Comparison of ENCODE assay signal across 9 cellular contexts in genomic region chrX:132025085-132025484, GRCh38. TPM values are rescaled to one million over a fixed set of nuclear protein-coding genes. Genes with fewer than 3 reads are reported as not detected.
DNase-seq lines count a peak whose midpoint lies in the region; ATAC-seq, FAIRE-seq and TF ChIP-seq lines count a peak whose summit lies in the region.
"Had no signal": no experiment of that assay in that cellular context is flagged by ENCODE, and none has a peak within 500 bp of the region (broad histone marks: within the 10 kb centered on the region; RNA-seq: fewer than 3 reads in every experiment).

No MANE protein-coding gene starts in this region.

- H3K36me3 Mint-ChIP-seq in T-helper 1 cell treated with Interleukin-12 subunit alpha and Interleukin-12 subunit beta and Interleukin-4 antibody, amounts not matched to agents 30 μg/mL and 1 μg/mL, for 36 hours (ENCODE audit: low read depth): peaks cover 17% of the 10 kb centered on the region

- H3K4me2 ChIP-seq in A549: peak overlapping the region; percentile 92; the same call in 2 of the 3 replicates

- H3K4me3 ChIP-seq in A549: no peak overlapping the region
- H3K4me3 ChIP-seq in GM12865 (ENCODE audit: low read depth, low read length): peak overlapping the region; percentile 81
- H3K4me3 ChIP-seq in iPS-18c (ENCODE audit: insufficient read depth, low read depth, low read length): peak overlapping the region; percentile 66
- no peak overlapping the region for H3K4me3 ChIP-seq in coronary artery

- WGBS in A549 (ENCODE audit: missing lambda C conversion rate): 78% methylated on average over 7 of the region's 7 CpGs

- no peak for DNase-seq in A549 (ENCODE audit: low read depth in 1 of 2, low spot score in 1 of 2)
- DNase-seq in GM12865 (ENCODE audit: low read depth): no peak
- DNase-seq in NCI-H1105 treated with DMSO at 0.1 percent for 48 hours (lab: John Stamatoyannopoulos, UW): no peak
- no peak for DNase-seq in substantia nigra (lab: John Stamatoyannopoulos, UW)
- no peak for DNase-seq in coronary artery (ENCODE audit: low spot score)
- DNase-seq in effector CD8-positive, alpha-beta T cell (lab: John Stamatoyannopoulos, UW): no peak
- DNase-seq: DMS79 had no signal

- peaks cover 6% of the 10 kb centered on the region; the same call in 1 of the 3 replicates for H3K4me1 ChIP-seq in A549

- POLR2A ChIA-PET in A549 (lab: Yijun Ruan, JAX): no interaction called here

- TF ChIP-seq EP300 in A549 (IDR thresholded peaks at IDR 0.05): no peak

- no peaks in the 10 kb centered on the region for H3K9me3 Mint-ChIP-seq in T-helper 1 cell treated with Interleukin-12 subunit alpha and Interleukin-12 subunit beta and Interleukin-4 antibody, amounts not matched to agents 30 μg/mL and 1 μg/mL, for 36 hours

- no peaks in the 10 kb centered on the region for H3K27me3 Mint-ChIP-seq in T-helper 1 cell treated with Interleukin-12 subunit alpha and Interleukin-12 subunit beta and Interleukin-4 antibody, amounts not matched to agents 30 μg/mL and 1 μg/mL, for 36 hours (ENCODE audit: low read depth)

- CTCF ChIA-PET in A549 (lab: Yijun Ruan, JAX): no interaction called here

- no peak overlapping the region for H3K27ac ChIP-seq in A549
- H3K27ac ChIP-seq in substantia nigra (ENCODE audit: low read depth, low read length, poor library complexity, severe bottlenecking): no peak overlapping the region
- no peak overlapping the region for H3K27ac ChIP-seq in coronary artery

- H3K4me1 Mint-ChIP-seq in T-helper 1 cell treated with Interleukin-12 subunit alpha and Interleukin-12 subunit beta and Interleukin-4 antibody, amounts not matched to agents 30 μg/mL and 1 μg/mL, for 36 hours (ENCODE audit: low read depth): peaks cover 38% of the 10 kb centered on the region

- H3K9me3 ChIP-seq in A549: no peaks in the 10 kb centered on the region
- H3K9me3 ChIP-seq in iPS-18c (ENCODE audit: control insufficient read depth, insufficient read depth, low read length): peaks cover 2% of the 10 kb centered on the region

- no peak for TF ChIP-seq RAD21 in A549 (conservative IDR thresholded peaks at IDR 0.05 in 1 of 2, IDR thresholded peaks at IDR 0.05 in 1 of 2)

- no peak for TF ChIP-seq POLR2A in A549 (IDR thresholded peaks at IDR 0.05; ENCODE audit: low read length)

- FAIRE-seq in A549 (lab: Jason Lieb, UNC): no peak

- no peak for TF ChIP-seq CTCF in A549 (IDR thresholded peaks at IDR 0.05)
- TF ChIP-seq CTCF in GM12865 (IDR thresholded peaks at IDR 0.05; ENCODE audit: insufficient read depth, low read depth, low read length, missing control alignments): no peak
- TF ChIP-seq CTCF in coronary artery (IDR thresholded peaks at IDR 0.05): no peak

- no peak for ATAC-seq in A549

- peak overlapping the region; percentile 57 for H3K27ac Mint-ChIP-seq in T-helper 1 cell treated with Interleukin-12 subunit alpha and Interleukin-12 subunit beta and Interleukin-4 antibody, amounts not matched to agents 30 μg/mL and 1 μg/mL, for 36 hours

- H3K4me3 Mint-ChIP-seq in T-helper 1 cell treated with Interleukin-12 subunit alpha and Interleukin-12 subunit beta and Interleukin-4 antibody, amounts not matched to agents 30 μg/mL and 1 μg/mL, for 36 hours: peak overlapping the region; percentile 77

TF ChIP-seq in A549, 52 proteins besides CTCF, POLR2A, EP300 and RAD21:
- no peak for TF ChIP-seq SREBF2 (IDR thresholded peaks at IDR 0.05)
- no peak for TF ChIP-seq FOXS1 (CRISPR knock-in tag; IDR thresholded peaks at IDR 0.05)
- no peak for TF ChIP-seq CHD4 (IDR thresholded peaks at IDR 0.05; ENCODE audit: borderline replicate concordance)
- no peak for TF ChIP-seq RNF2 (IDR thresholded peaks at IDR 0.05; ENCODE audit: borderline replicate concordance, low read depth)
- no peak for TF ChIP-seq SMC3 (IDR thresholded peaks at IDR 0.05)
- TF ChIP-seq HOXB5 (CRISPR knock-in tag; IDR thresholded peaks at IDR 0.05): no peak
- TF ChIP-seq TFCP2L1 (CRISPR knock-in tag; IDR thresholded peaks at IDR 0.05): no peak

RNA-seq across cellular contexts. Expression of gene STK26, which starts 2.0 kb away (rescaled TPM):
- polyA plus RNA-seq in A549 (2011; rRNA removed) (16.8 and 23.9 TPM in 2 replicates), A549 (2017; fragmentation: RNase III; extraction: RNeasy Plus Mini Kit Qiagen cat#74134 plus additional on column Dnase treatment) (10.0 to 11.5 TPM (median 11.3 TPM) in 3 replicates)
- 3.1 and 3.6 TPM in 2 replicates for polyA plus RNA-seq in A549 (2012; cell fraction: cytosol; rRNA removed)
- 1.9 and 3.0 TPM in 2 replicates for polyA plus RNA-seq in A549 (2012; cell fraction: nucleus; rRNA removed)
- polyA minus RNA-seq in A549 (2011; rRNA and poly(A)+ RNA removed): 3.4 and 4.2 TPM in 2 replicates

Comparison
In these comparisons a context has a peak if more than half of its experiments do, and no peak if none do; other contexts are left out.
1. H3K4me3 ChIP-seq: peak in GM12865 (single experiment) and iPS-18c (single experiment); none in A549 (single experiment) and coronary artery (single experiment).